In genomic region chr7:47400741-47401206, GRCh38 we compare ENCODE assay signal across 1 cellular context.
TF ChIP-seq lines count a peak whose summit lies in the region.

No MANE protein-coding gene starts in this region.

TF ChIP-seq in HepG2, 621 proteins besides CTCF, POLR2A, EP300 and RAD21 (continued from another document):
- peak; percentile 86 for TF ChIP-seq AGO2 (optimal IDR thresholded peaks at IDR 0.05; ENCODE audit: low read depth, low read length)
